ENCODE assay signal across 18 cellular contexts in genomic region chr1:106972074-106972473, GRCh38.
"Had no signal": no experiment of that assay in that cellular context is flagged by ENCODE, and none has a peak within 500 bp of the region (broad histone marks: within the 10 kb centered on the region; RNA-seq: fewer than 3 reads in every experiment).

No MANE protein-coding gene starts in this region.

- H3K36me3 ChIP-seq: gastrocnemius medialis, neutrophil, pancreas, right lobe of liver, tibial artery had no signal

- H3K27ac ChIP-seq: dorsolateral prefrontal cortex, gastrocnemius medialis, neutrophil, pancreas, right lobe of liver, testis, tibial artery had no signal

- H3K4me3 ChIP-seq: dorsolateral prefrontal cortex, gastrocnemius medialis, lung, pancreas, right lobe of liver, testis, tibial artery had no signal

- DNase-seq: dorsolateral prefrontal cortex; effector CD4-positive, alpha-beta T cell; foreskin fibroblast; gastrocnemius medialis; head of caudate nucleus; kidney; natural killer cell; pancreas; right lobe of liver; stimulated activated CD4-positive, alpha-beta T cell treated with anti-CD3 and anti-CD28 coated beads, Interleukin-4, amount 100 ng/mL, for 4 hours; stimulated activated naive CD8-positive, alpha-beta T cell treated with anti-CD3 and anti-CD28 coated beads, Interleukin-15, Interleukin-2, amounts not matched to agents 100 U/mL and 50 U/mL, for 24 hours; substantia nigra; testis; tibial artery had no signal

- H3K27me3 ChIP-seq: gastrocnemius medialis, neutrophil, pancreas, right lobe of liver, testis, tibial artery had no signal

- H3K9me3 ChIP-seq: gastrocnemius medialis, neutrophil, pancreas, right lobe of liver, testis, tibial artery had no signal

- H3K4me1 ChIP-seq: gastrocnemius medialis, pancreas, right lobe of liver, testis, tibial artery had no signal

- ATAC-seq: gastrocnemius medialis; left lobe of liver; natural killer cell; pancreas; right lobe of liver; stimulated activated memory B cell treated with anti-CD40 and anti-IgM and Interleukin-4, amounts not matched to agents 10 μg/mL and 1 μg/mL and 100 μg/mL, for 72 hours; stimulated activated naive CD8-positive, alpha-beta T cell treated with anti-CD3 and anti-CD28 coated beads, Interleukin-15, Interleukin-2, amounts not matched to agents 100 U/mL and 50 U/mL, for 24 hours had no signal
